Comparison of ENCODE assay signal across 2 cellular contexts in the genomic region with DNA sequence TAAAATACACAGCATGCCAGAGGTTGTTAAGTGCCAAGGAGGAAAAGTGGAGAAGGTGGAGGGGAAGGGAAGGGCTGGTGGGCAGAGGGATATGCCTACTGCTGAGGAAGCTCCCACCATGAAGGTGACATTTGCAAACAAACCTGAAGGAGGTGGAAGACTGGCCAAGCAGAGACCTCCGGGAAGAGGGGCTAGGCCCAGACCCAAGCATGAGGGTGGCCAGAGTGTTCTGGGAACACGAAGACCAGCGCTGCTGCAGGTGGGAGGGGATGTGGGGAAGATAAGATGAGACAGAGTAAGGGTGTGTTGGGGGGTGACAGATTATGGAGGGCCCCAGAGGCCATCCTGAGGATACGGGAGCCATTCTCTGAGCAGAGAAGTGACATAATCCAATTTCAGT. TPM values are rescaled to one million over a fixed set of nuclear protein-coding genes. Genes with fewer than 3 reads are reported as not detected.
"Had no signal": no experiment of that assay in that cellular context is flagged by ENCODE, and none has a peak within 500 bp of the region (broad histone marks: within the 10 kb centered on the region; RNA-seq: fewer than 3 reads in every experiment).

No MANE protein-coding gene starts in this region.

RNA-seq across cellular contexts. Expression of a gene that starts 37.5 kb away (rescaled TPM):
- polyA plus RNA-seq: adrenal gland, IgD-negative memory B cell had no signal
